8 cellular contexts compared by ENCODE assay signal in the genomic region with DNA sequence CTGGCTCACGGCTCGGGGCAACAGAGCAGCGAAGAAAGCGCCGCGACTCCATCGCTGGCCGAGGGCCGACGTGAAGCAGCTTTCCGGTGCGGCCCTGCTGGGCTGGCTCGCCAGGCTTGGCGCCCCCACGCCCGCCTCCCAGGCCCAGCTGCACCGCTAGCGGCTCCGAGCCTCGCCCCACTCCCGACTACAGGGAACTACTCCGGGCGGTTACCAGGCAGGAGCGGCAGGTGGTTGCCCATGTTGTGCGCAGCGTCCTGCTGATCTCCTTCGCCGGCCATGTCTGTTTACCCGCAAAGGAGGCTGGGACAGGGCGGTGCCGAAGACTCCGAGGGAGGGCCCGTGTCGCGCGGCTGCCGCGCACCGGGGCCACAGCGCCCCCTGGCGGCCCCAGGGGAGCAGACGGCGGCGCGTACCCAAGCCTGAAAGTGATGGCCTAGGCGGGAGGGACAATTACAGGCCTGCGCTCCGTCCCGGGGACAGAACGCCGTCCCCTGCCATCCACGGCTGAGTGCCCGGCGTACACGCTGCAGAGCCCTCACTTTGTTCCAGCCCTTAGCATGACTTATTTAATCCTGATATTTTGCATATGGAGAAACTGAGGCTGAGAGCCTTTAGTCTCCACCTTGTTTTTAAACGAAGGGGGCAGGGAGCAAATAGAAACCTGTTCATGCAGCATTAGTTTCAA. TPM values are rescaled to one million over a fixed set of nuclear protein-coding genes. Genes with fewer than 3 reads are reported as not detected.
DNase-seq lines count a peak whose midpoint lies in the region; FAIRE-seq and TF ChIP-seq lines count a peak whose summit lies in the region.

A gene (minus strand): TSS at position 285 of the 688 bp plus-strand sequence. CDS start 4 bp downstream, at position 281.

- peak; percentile 94 to 98 for TF ChIP-seq CTCF in suprapubic skin (IDR thresholded peaks at IDR 0.05)

- H3K9ac ChIP-seq in SK-N-MC (ENCODE audit: insufficient read length) = peak within 1 kb of the TSS; percentile 83

- FAIRE-seq in H54 (lab: Jason Lieb, UNC) = peak; percentile 55

- DNase-seq in GM03348 (ENCODE audit: low spot score) = peak; percentile 98
- DNase-seq in H54 (ENCODE audit: insufficient read length, low spot score) = peak; percentile 74
- DNase-seq in LoVo (ENCODE audit: low spot score) = peak; percentile 87
- DNase-seq in SK-N-MC (ENCODE audit: low read depth, low spot score) = no peak
- DNase-seq in activated naive CD4-positive, alpha-beta T cell treated with anti-CD3 and anti-CD28 coated beads, Interleukin-2, amount 10 ng/mL, durations not matched to agents 7 days and 5 days = peak; percentile 92
- DNase-seq in germinal center (ENCODE audit: low spot score) = peak; percentile 91
- DNase-seq in occipital lobe (lab: John Stamatoyannopoulos, UW) = peak; percentile 86
- peak; percentile 87 to 92 for DNase-seq in suprapubic skin (ENCODE audit: low spot score in 2 of 2)

- H3K4me3 Mint-ChIP-seq in activated naive CD4-positive, alpha-beta T cell treated with anti-CD3 and anti-CD28 coated beads, Interleukin-2, amount 10 ng/mL, durations not matched to agents 7 days and 5 days = peak within 1 kb of the TSS; percentile 93

- CTCF ChIA-PET in activated naive CD4-positive, alpha-beta T cell treated with anti-CD3 and anti-CD28 coated beads, Interleukin-2, amount 10 ng/mL, durations not matched to agents 7 days and 5 days (lab: Charles Lee) = no interaction called here

- 1% methylated on average over 53 of the region's 56 CpGs for WGBS in suprapubic skin

- H3K27ac Mint-ChIP-seq in activated naive CD4-positive, alpha-beta T cell treated with anti-CD3 and anti-CD28 coated beads, Interleukin-2, amount 10 ng/mL, durations not matched to agents 7 days and 5 days = peak within 1 kb of the TSS; percentile 90

- H3K4me1 ChIP-seq in suprapubic skin = peaks cover 29% of the 10 kb centered on the region

- no peak for TF ChIP-seq EP300 in suprapubic skin (IDR thresholded peaks at IDR 0.05)

- H3K9me3 ChIP-seq in SK-N-MC (ENCODE audit: low read depth, low read length) (no peaks in the 10 kb centered on the region), suprapubic skin (no peaks in the 10 kb centered on the region)

- H3K27ac ChIP-seq in SK-N-MC (no peak within 1 kb of the TSS), suprapubic skin (peak within 1 kb of the TSS; percentile 78)

- peak within 1 kb of the TSS; percentile 88 for H3K4me3 ChIP-seq in SK-N-MC
- H3K4me3 ChIP-seq in suprapubic skin = peak within 1 kb of the TSS; percentile 69

- TF ChIP-seq POLR2A in H54 (IDR thresholded peaks at IDR 0.05; ENCODE audit: low read depth, low read length) (peak; percentile 55; the same call in 1 of the 2 replicates), suprapubic skin (IDR thresholded peaks at IDR 0.05) (peak in 1 of 2 donors; percentile 85)

- H3K9me3 Mint-ChIP-seq in activated naive CD4-positive, alpha-beta T cell treated with anti-CD3 and anti-CD28 coated beads, Interleukin-2, amount 10 ng/mL, durations not matched to agents 7 days and 5 days = no peaks in the 10 kb centered on the region

- peaks cover 34% of the 10 kb centered on the region for H3K36me3 Mint-ChIP-seq in activated naive CD4-positive, alpha-beta T cell treated with anti-CD3 and anti-CD28 coated beads, Interleukin-2, amount 10 ng/mL, durations not matched to agents 7 days and 5 days

- no peaks in the 10 kb centered on the region for H3K36me3 ChIP-seq in SK-N-MC (ENCODE audit: insufficient read depth, low read length)
- peaks cover 2% of the 10 kb centered on the region for H3K36me3 ChIP-seq in suprapubic skin

- H3K27me3 ChIP-seq in suprapubic skin = no peaks in the 10 kb centered on the region

- peaks cover 52% of the 10 kb centered on the region for H3K4me1 Mint-ChIP-seq in activated naive CD4-positive, alpha-beta T cell treated with anti-CD3 and anti-CD28 coated beads, Interleukin-2, amount 10 ng/mL, durations not matched to agents 7 days and 5 days

- H3K27me3 Mint-ChIP-seq in activated naive CD4-positive, alpha-beta T cell treated with anti-CD3 and anti-CD28 coated beads, Interleukin-2, amount 10 ng/mL, durations not matched to agents 7 days and 5 days = peaks cover 9% of the 10 kb centered on the region

RNA-seq across cellular contexts. Expression of the gene that starts here (rescaled TPM):
- total RNA-seq in occipital lobe (187 TPM), suprapubic skin (100 to 1,000 TPM in 1 of 4 donors, 10 to 100 TPM in 3; 38.9 to 140 (median 78.1) TPM)
